ENCODE assay signal across 29 cellular contexts in the genomic region with DNA sequence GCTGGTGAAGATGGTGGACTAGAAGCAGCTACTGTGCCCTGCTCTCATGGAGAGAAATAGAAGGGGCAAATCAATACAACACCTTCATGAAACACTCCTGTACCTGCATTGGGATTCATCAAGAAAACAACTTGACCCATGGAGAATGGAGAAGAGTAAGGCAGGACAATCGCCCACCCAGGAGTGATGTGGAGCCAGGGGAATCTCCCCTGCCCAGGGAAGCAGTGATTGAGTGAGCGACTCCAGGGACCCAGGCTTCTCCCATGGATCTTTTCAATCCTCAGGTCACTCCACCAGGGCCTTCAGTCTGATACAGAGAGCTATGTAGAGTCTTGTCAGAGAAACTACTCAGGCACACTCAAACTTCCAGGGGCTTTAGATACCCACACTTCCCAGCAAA.
"Had no signal": no experiment of that assay in that cellular context is flagged by ENCODE, and none has a peak within 500 bp of the region (broad histone marks: within the 10 kb centered on the region; RNA-seq: fewer than 3 reads in every experiment).

No MANE protein-coding gene starts in this region.

- ATAC-seq: effector memory CD8-positive, alpha-beta T cell; esophagus mucosa; foreskin keratinocyte; gastrocnemius medialis; gastroesophageal sphincter; heart left ventricle; heart right ventricle had no signal

- H3K4me1 Mint-ChIP-seq: endodermal cell had no signal

- H3K4me1 ChIP-seq: colonic mucosa, foreskin keratinocyte had no signal

- H3K27ac Mint-ChIP-seq: dendritic cell treated with granulocyte-macrophage colony-stimulating factor and Interleukin-4, amounts not matched to agents 40 ng/mL and 50 ng/mL, for 4 days; effector memory CD8-positive, alpha-beta T cell; endodermal cell had no signal

- H3K27me3 Mint-ChIP-seq: effector memory CD8-positive, alpha-beta T cell had no signal

- H3K27ac ChIP-seq: colonic mucosa, coronary artery, dorsolateral prefrontal cortex, epithelial cell of prostate, esophagus muscularis mucosa, esophagus squamous epithelium, foreskin keratinocyte, gastrocnemius medialis, gastroesophageal sphincter, heart left ventricle, heart right ventricle had no signal

- H3K27me3 ChIP-seq: colonic mucosa, esophagus muscularis mucosa, foreskin keratinocyte, gastrocnemius medialis, gastroesophageal sphincter, heart left ventricle, heart right ventricle had no signal

- DNase-seq: colonic mucosa; cortex of kidney; dermis blood vessel endothelial cell; dorsolateral prefrontal cortex; effector CD4-positive, alpha-beta T cell; effector CD8-positive, alpha-beta T cell; effector memory CD4-positive, alpha-beta T cell; effector memory CD8-positive, alpha-beta T cell; endodermal cell; erythroblast; esophagus squamous epithelium; foreskin fibroblast; foreskin keratinocyte; foreskin melanocyte; gastrocnemius medialis; glutamatergic neuron; head of caudate nucleus; heart left ventricle; heart right ventricle had no signal

- H3K9me3 ChIP-seq: colonic mucosa, esophagus muscularis mucosa, gastrocnemius medialis had no signal

- H3K4me3 ChIP-seq: colonic mucosa, coronary artery, dorsolateral prefrontal cortex, esophagus muscularis mucosa, esophagus squamous epithelium, gastrocnemius medialis, gastroesophageal sphincter, heart left ventricle, heart right ventricle had no signal

- H3K4me3 Mint-ChIP-seq: dendritic cell treated with granulocyte-macrophage colony-stimulating factor and Interleukin-4, amounts not matched to agents 40 ng/mL and 50 ng/mL, for 4 days; effector memory CD8-positive, alpha-beta T cell; endodermal cell had no signal

- FAIRE-seq: colon, endometrium, endothelial cell of umbilical vein, frontal cortex had no signal

- H3K36me3 ChIP-seq: colonic mucosa, esophagus muscularis mucosa, esophagus squamous epithelium, gastrocnemius medialis, gastroesophageal sphincter, heart left ventricle, heart right ventricle had no signal
